In genomic region chr5:118791986-118792734, GRCh38 we compare ENCODE assay signal across 8 cellular contexts.
DNase-seq lines count a peak whose midpoint lies in the region; TF ChIP-seq lines count a peak whose summit lies in the region.

No MANE protein-coding gene starts in this region.

- H3K27ac ChIP-seq in AG04450 (ENCODE audit: low read depth, low read length) (no peak overlapping the region), HEK293 (ENCODE audit: extremely low read depth, low read depth, low read length) (no peak overlapping the region), transverse colon (no peak overlapping the region)

- WGBS in transverse colon (ENCODE audit: low coverage in 1 of 2), 2 donors = 35 to 39% methylated on average over 4 to 7 of the region's 7 CpGs

- TF ChIP-seq EP300 in transverse colon (IDR thresholded peaks at IDR 0.05; ENCODE audit: low read depth) = no peak

- DNase-seq in AG04450 (ENCODE audit: low read depth, low spot score) (peak; percentile 50), GM12864 (ENCODE audit: low read depth) (peak; percentile 48), LoVo (ENCODE audit: low spot score) (peak; percentile 68), SHP77 treated with DMSO at 0.1 percent for 48 hours (lab: John Stamatoyannopoulos, UW) (peak; percentile 25), ecto neural progenitor cell (ENCODE audit: low spot score) (peak; percentile 52), lung microvascular endothelial cell (ENCODE audit: low read depth in 2 of 2) (peak; percentile 65 to 74), transverse colon (no peak)

- no peaks in the 10 kb centered on the region for H3K4me1 ChIP-seq in HEK293 (ENCODE audit: control insufficient read depth, insufficient read depth, low read length)
- peaks cover 0 to 8% (median 0%) of the 10 kb centered on the region in 4 donors for H3K4me1 ChIP-seq in transverse colon

- intact Hi-C loops in transverse colon (cut with DNase I; ENCODE audit: low total_unique reads) = no loop called here

- H3K9me3 ChIP-seq in AG04450 (ENCODE audit: control insufficient read depth, insufficient read depth, low read length) (no peaks in the 10 kb centered on the region), HEK293 (ENCODE audit: control insufficient read depth, insufficient read depth, low read depth, low read length) (no peaks in the 10 kb centered on the region), transverse colon (no peaks in the 10 kb centered on the region)

- CTCF ChIA-PET in AG04450 (lab: Charles Lee) (interaction anchor here (0.6 to 2.7 kb wide), 16 partner anchors 9 to 1382 kb away, joined by 3 to 23 read pairs (median 6); no protein-coding TSS in a partner anchor), HEK293 (lab: Yijun Ruan, JAX) (interaction anchor here (0.6 to 2.5 kb wide), 30 partner anchors 8 to 1945 kb away, joined by 3 to 10 read pairs (median 4); no protein-coding TSS in a partner anchor)

- H3K36me3 ChIP-seq in HEK293 (ENCODE audit: control insufficient read depth in 2 of 2, insufficient read depth in 1 of 2, low read length in 2 of 2) (no peaks in the 10 kb centered on the region), transverse colon (no peaks in the 10 kb centered on the region)

- H3K27me3 ChIP-seq in AG04450 (ENCODE audit: control insufficient read depth, insufficient read depth, low read length) (no peaks in the 10 kb centered on the region), transverse colon (no peaks in the 10 kb centered on the region)

- POLR2A ChIA-PET in AG04450 (lab: Yijun Ruan, JAX) (no interaction called here), HEK293 (lab: Yijun Ruan, JAX) (no interaction called here)

- in situ Hi-C loops in transverse colon (cut with MboI; ENCODE audit: low pct_ligation_motif_present in 1 of 4, low pct_unique_long_range_greater_than_20kb in 1 of 4, low sequenced_read_pairs in 3 of 4) = no loop called here

- TF ChIP-seq CTCF in AG04450 (IDR thresholded peaks at IDR 0.05; ENCODE audit: low read depth, low read length) = peak; percentile 79
- peak; percentile 82 for TF ChIP-seq CTCF in GM12864 (IDR thresholded peaks at IDR 0.05; ENCODE audit: low read depth, low read length, missing control alignments)
- no peak for TF ChIP-seq CTCF in HEK293 (tag by site-specific recombination; IDR thresholded peaks at IDR 0.05)
- peak; percentile 51 to 70 (median 67) for TF ChIP-seq CTCF in transverse colon (IDR thresholded peaks at IDR 0.05)

- no peak for TF ChIP-seq POLR2A in transverse colon (IDR thresholded peaks at IDR 0.05)

- H3K4me3 ChIP-seq in AG04450 (ENCODE audit: low read depth, low read length) = peak overlapping the region; percentile 21; the same call in 1 of the 2 replicates
- no peak overlapping the region for H3K4me3 ChIP-seq in GM12864 (ENCODE audit: low read depth, low read length)
- no peak overlapping the region for H3K4me3 ChIP-seq in HEK293 (ENCODE audit: low read depth, low read length)
- H3K4me3 ChIP-seq in transverse colon = peak overlapping the region in 1 of 4 donors; percentile 14

TF ChIP-seq in HEK293, 187 proteins besides CTCF, POLR2A, EP300 and RAD21 (continues in another document):
- no peak for TF ChIP-seq ZSCAN16 (tag by site-specific recombination; IDR thresholded peaks at IDR 0.05)
- no peak for TF ChIP-seq ZNF2 (tag by site-specific recombination; IDR thresholded peaks at IDR 0.05)
- TF ChIP-seq PRDM2 (tag by site-specific recombination; IDR thresholded peaks at IDR 0.05; ENCODE audit: borderline replicate concordance) = no peak
- TF ChIP-seq HOXA7 (CRISPR knock-in tag; IDR thresholded peaks at IDR 0.05; ENCODE audit: borderline replicate concordance) = no peak
- TF ChIP-seq ZNF324 (tag by site-specific recombination; IDR thresholded peaks at IDR 0.05) = no peak
- TF ChIP-seq REPIN1 (tag by site-specific recombination; IDR thresholded peaks at IDR 0.05; ENCODE audit: low read depth) = no peak
- peak; percentile 76 for TF ChIP-seq PRDM1 (tag by site-specific recombination; IDR thresholded peaks at IDR 0.05)
- no peak for TF ChIP-seq TRIM28 (IDR thresholded peaks at IDR 0.05; ENCODE audit: borderline replicate concordance, low read length)
- no peak for TF ChIP-seq ZNF600 (tag by site-specific recombination; IDR thresholded peaks at IDR 0.05)
- peak; percentile 87 for TF ChIP-seq ZNF654 (tag by site-specific recombination; IDR thresholded peaks at IDR 0.05; ENCODE audit: low read depth)
- peak; percentile 53; the same call in 1 of the 2 replicates for TF ChIP-seq ZNF660 (tag by site-specific recombination; IDR thresholded peaks at IDR 0.05)
- TF ChIP-seq SCRT2 (tag by site-specific recombination; IDR thresholded peaks at IDR 0.05) = no peak
- no peak for TF ChIP-seq ZSCAN23 (tag by site-specific recombination; IDR thresholded peaks at IDR 0.05)
- TF ChIP-seq ZNF335 (tag by site-specific recombination; conservative IDR thresholded peaks at IDR 0.05) = no peak
- no peak for TF ChIP-seq KLF8 (tag by site-specific recombination; IDR thresholded peaks at IDR 0.05)
- TF ChIP-seq PBX3 (CRISPR knock-in tag; IDR thresholded peaks at IDR 0.05) = no peak
- TF ChIP-seq ZNF623 (tag by site-specific recombination; IDR thresholded peaks at IDR 0.05) = no peak
- TF ChIP-seq ZBTB6 (tag by site-specific recombination; IDR thresholded peaks at IDR 0.05) = no peak
